Comparison of ENCODE assay signal across 1 cellular context in genomic region chr16:19067349-19068236, GRCh38.
A peak's percentile ranks its signal among the peaks of the same experiment; 100 is the strongest.
TF ChIP-seq lines count a peak whose summit lies in the region.

Gene COQ7, plus strand, starts transcription at chr16:19067614. Its CDS starts 51 bp downstream, at chr16:19067665.

TF ChIP-seq in HepG2, 621 proteins besides CTCF, POLR2A, EP300 and RAD21 (continued from another document and continues in another):
- TF ChIP-seq, protein P1, sequence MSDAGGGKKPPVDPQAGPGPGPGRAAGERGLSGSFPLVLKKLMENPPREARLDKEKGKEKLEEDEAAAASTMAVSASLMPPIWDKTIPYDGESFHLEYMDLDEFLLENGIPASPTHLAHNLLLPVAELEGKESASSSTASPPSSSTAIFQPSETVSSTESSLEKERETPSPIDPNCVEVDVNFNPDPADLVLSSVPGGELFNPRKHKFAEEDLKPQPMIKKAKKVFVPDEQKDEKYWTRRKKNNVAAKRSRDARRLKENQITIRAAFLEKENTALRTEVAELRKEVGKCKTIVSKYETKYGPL (CRISPR knock-in tag; IDR thresholded peaks at IDR 0.05), result peak; percentile 36; the same call in 1 of the 2 replicates
- TF ChIP-seq ZNF225 (CRISPR knock-in tag; IDR thresholded peaks at IDR 0.05) (peak; percentile 91), PATZ1 (CRISPR knock-in tag; IDR thresholded peaks at IDR 0.05) (peak; percentile 65), KAT8 (CRISPR knock-in tag; IDR thresholded peaks at IDR 0.05) (peak; percentile 99), ZNF138 (CRISPR knock-in tag; IDR thresholded peaks at IDR 0.05; ENCODE audit: low read depth) (peak; percentile 96; the same call in 1 of the 2 replicates), ZSCAN30 (CRISPR knock-in tag; IDR thresholded peaks at IDR 0.05) (0 out of 2 replicates have a peak, but pooled peaks have one; percentile 80), CENPT (CRISPR knock-in tag; IDR thresholded peaks at IDR 0.05; ENCODE audit: low read depth) (0 out of 2 replicates have a peak, but pooled peaks have one; percentile 65), SP2 (CRISPR knock-in tag; IDR thresholded peaks at IDR 0.05) (peak; percentile 98), MAFK (conservative IDR thresholded peaks at IDR 0.05 in 1 of 2, IDR thresholded peaks at IDR 0.05 in 1 of 2; ENCODE audit: low read length in 2 of 2) (peak; percentile 14 to 59; a peak in 3 of 4 replicates), ZNF256 (CRISPR knock-in tag; conservative IDR thresholded peaks at IDR 0.05) (no peak; the same call in 1 of the 2 replicates), WIZ (CRISPR knock-in tag; IDR thresholded peaks at IDR 0.05) (peak; percentile 91; the same call in 1 of the 2 replicates), LRRFIP1 (CRISPR knock-in tag; conservative IDR thresholded peaks at IDR 0.05) (no peak), ZMYM3 (CRISPR knock-in tag; IDR thresholded peaks at IDR 0.05) (peak; percentile 81), ZBTB7B (CRISPR knock-in tag; IDR thresholded peaks at IDR 0.05) (no peak; the same call in 1 of the 2 replicates), ZNF503 (CRISPR knock-in tag; IDR thresholded peaks at IDR 0.05) (peak; percentile 64), ZNF143 (CRISPR knock-in tag; IDR thresholded peaks at IDR 0.05) (peak; percentile 65), NFIC (IDR thresholded peaks at IDR 0.05; ENCODE audit: low read length) (peak; percentile 23; the same call in 1 of the 2 replicates), TRIM22 (IDR thresholded peaks at IDR 0.05) (no peak), NFYC (CRISPR knock-in tag; IDR thresholded peaks at IDR 0.05) (peak; percentile 98), ZNF687 (CRISPR knock-in tag; IDR thresholded peaks at IDR 0.05) (peak; percentile 97), HIC2 (CRISPR knock-in tag; IDR thresholded peaks at IDR 0.05; ENCODE audit: low read depth) (peak; percentile 81)
- TF ChIP-seq, protein P2, sequence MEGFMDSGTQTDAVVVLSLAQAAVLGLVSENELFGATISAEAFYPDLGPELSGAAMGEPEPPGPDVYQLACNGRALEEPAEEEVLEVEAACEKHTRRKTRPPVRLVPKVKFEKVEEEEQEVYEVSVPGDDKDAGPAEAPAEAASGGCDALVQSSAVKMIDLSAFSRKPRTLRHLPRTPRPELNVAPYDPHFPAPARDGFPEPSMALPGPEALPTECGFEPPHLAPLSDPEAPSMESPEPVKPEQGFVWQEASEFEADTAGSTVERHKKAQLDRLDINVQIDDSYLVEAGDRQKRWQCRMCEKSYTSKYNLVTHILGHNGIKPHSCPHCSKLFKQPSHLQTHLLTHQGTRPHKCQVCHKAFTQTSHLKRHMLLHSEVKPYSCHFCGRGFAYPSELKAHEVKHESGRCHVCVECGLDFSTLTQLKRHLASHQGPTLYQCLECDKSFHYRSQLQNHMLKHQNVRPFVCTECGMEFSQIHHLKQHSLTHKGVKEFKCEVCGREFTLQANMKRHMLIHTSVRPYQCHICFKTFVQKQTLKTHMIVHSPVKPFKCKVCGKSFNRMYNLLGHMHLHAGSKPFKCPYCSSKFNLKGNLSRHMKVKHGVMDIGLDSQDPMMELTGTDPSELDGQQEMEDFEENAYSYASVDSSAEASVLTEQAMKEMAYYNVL (CRISPR knock-in tag; IDR thresholded peaks at IDR 0.05; ENCODE audit: borderline replicate concordance), result peak; percentile 73; the same call in 1 of the 2 replicates
- TF ChIP-seq, protein P3, sequence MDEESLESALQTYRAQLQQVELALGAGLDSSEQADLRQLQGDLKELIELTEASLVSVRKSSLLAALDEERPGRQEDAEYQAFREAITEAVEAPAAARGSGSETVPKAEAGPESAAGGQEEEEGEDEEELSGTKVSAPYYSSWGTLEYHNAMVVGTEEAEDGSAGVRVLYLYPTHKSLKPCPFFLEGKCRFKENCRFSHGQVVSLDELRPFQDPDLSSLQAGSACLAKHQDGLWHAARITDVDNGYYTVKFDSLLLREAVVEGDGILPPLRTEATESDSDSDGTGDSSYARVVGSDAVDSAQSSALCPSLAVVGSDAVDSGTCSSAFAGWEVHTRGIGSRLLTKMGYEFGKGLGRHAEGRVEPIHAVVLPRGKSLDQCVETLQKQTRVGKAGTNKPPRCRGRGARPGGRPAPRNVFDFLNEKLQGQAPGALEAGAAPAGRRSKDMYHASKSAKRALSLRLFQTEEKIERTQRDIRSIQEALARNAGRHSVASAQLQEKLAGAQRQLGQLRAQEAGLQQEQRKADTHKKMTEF (CRISPR knock-in tag; IDR thresholded peaks at IDR 0.05), result peak; percentile 93
- TF ChIP-seq, protein P4, sequence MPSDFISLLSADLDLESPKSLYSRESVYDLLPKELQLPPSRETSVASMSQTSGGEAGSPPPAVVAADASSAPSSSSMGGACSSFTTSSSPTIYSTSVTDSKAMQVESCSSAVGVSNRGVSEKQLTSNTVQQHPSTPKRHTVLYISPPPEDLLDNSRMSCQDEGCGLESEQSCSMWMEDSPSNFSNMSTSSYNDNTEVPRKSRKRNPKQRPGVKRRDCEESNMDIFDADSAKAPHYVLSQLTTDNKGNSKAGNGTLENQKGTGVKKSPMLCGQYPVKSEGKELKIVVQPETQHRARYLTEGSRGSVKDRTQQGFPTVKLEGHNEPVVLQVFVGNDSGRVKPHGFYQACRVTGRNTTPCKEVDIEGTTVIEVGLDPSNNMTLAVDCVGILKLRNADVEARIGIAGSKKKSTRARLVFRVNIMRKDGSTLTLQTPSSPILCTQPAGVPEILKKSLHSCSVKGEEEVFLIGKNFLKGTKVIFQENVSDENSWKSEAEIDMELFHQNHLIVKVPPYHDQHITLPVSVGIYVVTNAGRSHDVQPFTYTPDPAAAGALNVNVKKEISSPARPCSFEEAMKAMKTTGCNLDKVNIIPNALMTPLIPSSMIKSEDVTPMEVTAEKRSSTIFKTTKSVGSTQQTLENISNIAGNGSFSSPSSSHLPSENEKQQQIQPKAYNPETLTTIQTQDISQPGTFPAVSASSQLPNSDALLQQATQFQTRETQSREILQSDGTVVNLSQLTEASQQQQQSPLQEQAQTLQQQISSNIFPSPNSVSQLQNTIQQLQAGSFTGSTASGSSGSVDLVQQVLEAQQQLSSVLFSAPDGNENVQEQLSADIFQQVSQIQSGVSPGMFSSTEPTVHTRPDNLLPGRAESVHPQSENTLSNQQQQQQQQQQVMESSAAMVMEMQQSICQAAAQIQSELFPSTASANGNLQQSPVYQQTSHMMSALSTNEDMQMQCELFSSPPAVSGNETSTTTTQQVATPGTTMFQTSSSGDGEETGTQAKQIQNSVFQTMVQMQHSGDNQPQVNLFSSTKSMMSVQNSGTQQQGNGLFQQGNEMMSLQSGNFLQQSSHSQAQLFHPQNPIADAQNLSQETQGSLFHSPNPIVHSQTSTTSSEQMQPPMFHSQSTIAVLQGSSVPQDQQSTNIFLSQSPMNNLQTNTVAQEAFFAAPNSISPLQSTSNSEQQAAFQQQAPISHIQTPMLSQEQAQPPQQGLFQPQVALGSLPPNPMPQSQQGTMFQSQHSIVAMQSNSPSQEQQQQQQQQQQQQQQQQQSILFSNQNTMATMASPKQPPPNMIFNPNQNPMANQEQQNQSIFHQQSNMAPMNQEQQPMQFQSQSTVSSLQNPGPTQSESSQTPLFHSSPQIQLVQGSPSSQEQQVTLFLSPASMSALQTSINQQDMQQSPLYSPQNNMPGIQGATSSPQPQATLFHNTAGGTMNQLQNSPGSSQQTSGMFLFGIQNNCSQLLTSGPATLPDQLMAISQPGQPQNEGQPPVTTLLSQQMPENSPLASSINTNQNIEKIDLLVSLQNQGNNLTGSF (CRISPR knock-in tag; IDR thresholded peaks at IDR 0.05), result peak; percentile 65; the same call in 1 of the 2 replicates
- TF ChIP-seq, protein P5, sequence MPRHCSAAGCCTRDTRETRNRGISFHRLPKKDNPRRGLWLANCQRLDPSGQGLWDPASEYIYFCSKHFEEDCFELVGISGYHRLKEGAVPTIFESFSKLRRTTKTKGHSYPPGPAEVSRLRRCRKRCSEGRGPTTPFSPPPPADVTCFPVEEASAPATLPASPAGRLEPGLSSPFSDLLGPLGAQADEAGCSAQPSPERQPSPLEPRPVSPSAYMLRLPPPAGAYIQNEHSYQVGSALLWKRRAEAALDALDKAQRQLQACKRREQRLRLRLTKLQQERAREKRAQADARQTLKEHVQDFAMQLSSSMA (CRISPR knock-in tag; IDR thresholded peaks at IDR 0.05), result peak; percentile 37; the same call in 1 of the 2 replicates
